ENCODE assay signal across 8 cellular contexts in genomic region chr14:73850940-73851339, GRCh38. TPM values are rescaled to one million over a fixed set of nuclear protein-coding genes. Genes with fewer than 3 reads are reported as not detected.
DNase-seq lines count a peak whose midpoint lies in the region; ATAC-seq and TF ChIP-seq lines count a peak whose summit lies in the region.

No MANE protein-coding gene starts in this region.

- peaks cover 1% of the 10 kb centered on the region for H3K36me3 Mint-ChIP-seq in T-helper 1 cell treated with Interleukin-12 subunit alpha and Interleukin-12 subunit beta and Interleukin-4 antibody, amounts not matched to agents 30 μg/mL and 1 μg/mL, for 36 hours (ENCODE audit: low read depth)

- H3K9me3 ChIP-seq in psoas muscle: no peaks in the 10 kb centered on the region

- H3K4me3 Mint-ChIP-seq in T-helper 1 cell treated with Interleukin-12 subunit alpha and Interleukin-12 subunit beta and Interleukin-4 antibody, amounts not matched to agents 30 μg/mL and 1 μg/mL, for 36 hours: peak overlapping the region; percentile 89

- intact Hi-C loops in psoas muscle (cut with DNase I): no loop called here

- TF ChIP-seq CTCF in fibroblast of villous mesenchyme (IDR thresholded peaks at IDR 0.05; ENCODE audit: insufficient read depth, low read depth, low read length) (no peak), psoas muscle (IDR thresholded peaks at IDR 0.05) (no peak)

- no peaks in the 10 kb centered on the region for H3K4me1 ChIP-seq in psoas muscle

- peaks cover 13% of the 10 kb centered on the region for H3K4me1 Mint-ChIP-seq in T-helper 1 cell treated with Interleukin-12 subunit alpha and Interleukin-12 subunit beta and Interleukin-4 antibody, amounts not matched to agents 30 μg/mL and 1 μg/mL, for 36 hours (ENCODE audit: low read depth)

- no peak for DNase-seq in T-helper 1 cell
- DNase-seq in SW480 (ENCODE audit: low spot score): peak; percentile 54
- peak; percentile 28 for DNase-seq in fibroblast of villous mesenchyme (ENCODE audit: low read depth)
- DNase-seq in psoas muscle: no peak
- no peak for DNase-seq in ecto neural progenitor cell (ENCODE audit: low spot score)
- no peak for DNase-seq in KBM-7
- no peak for DNase-seq in NCI-H2029 (lab: John Stamatoyannopoulos, UW)

- peak in 2 of 4 donors; percentile 9 to 10 for ATAC-seq in psoas muscle

- in situ Hi-C loops in KBM-7 (cut with MboI; ENCODE audit: low pct_unique_long_range_greater_than_20kb, low sequenced_read_pairs): no loop called here

- H3K36me3 ChIP-seq in psoas muscle (ENCODE audit: insufficient read depth in 1 of 2, low read depth in 1 of 2): no peaks in the 10 kb centered on the region

- H3K4me3 ChIP-seq in fibroblast of villous mesenchyme (ENCODE audit: low read depth, low read length) (peak overlapping the region; percentile 68), psoas muscle (peak overlapping the region; percentile 84)

- peak overlapping the region; percentile 97 for H3K27ac ChIP-seq in psoas muscle

- no peaks in the 10 kb centered on the region for H3K27me3 ChIP-seq in psoas muscle (ENCODE audit: insufficient read depth in 3 of 3, low read length in 2 of 3)

- peak overlapping the region; percentile 17 for H3K27ac Mint-ChIP-seq in T-helper 1 cell treated with Interleukin-12 subunit alpha and Interleukin-12 subunit beta and Interleukin-4 antibody, amounts not matched to agents 30 μg/mL and 1 μg/mL, for 36 hours

- 32 to 34% (median 34%) methylated on average over 3 of the region's 3 CpGs for WGBS in psoas muscle, 3 donors

- peaks cover 5% of the 10 kb centered on the region for H3K27me3 Mint-ChIP-seq in T-helper 1 cell treated with Interleukin-12 subunit alpha and Interleukin-12 subunit beta and Interleukin-4 antibody, amounts not matched to agents 30 μg/mL and 1 μg/mL, for 36 hours (ENCODE audit: low read depth)

- peaks cover 4% of the 10 kb centered on the region for H3K9me3 Mint-ChIP-seq in T-helper 1 cell treated with Interleukin-12 subunit alpha and Interleukin-12 subunit beta and Interleukin-4 antibody, amounts not matched to agents 30 μg/mL and 1 μg/mL, for 36 hours

RNA-seq across cellular contexts. Expression of gene PTGR2, which starts 0.7 kb away (rescaled TPM):
- total RNA-seq in fibroblast of villous mesenchyme: 4.8 and 5.6 TPM in 2 replicates
- 10 to 100 TPM; 12.3 to 23.8 (median 20.4) TPM for total RNA-seq in psoas muscle
- 10 to 100 TPM in 2 of 3 donors, 1 to 10 TPM in 1; 7.9 to 11.5 (median 11.2) TPM for polyA plus RNA-seq in psoas muscle

RNA-seq across cellular contexts. Expression of gene ZNF410, which starts 35.7 kb away (rescaled TPM):
- 80.5 and 102 TPM in 2 replicates for total RNA-seq in fibroblast of villous mesenchyme
- 10 to 100 TPM; 13.1 to 22.7 (median 21.1) TPM for total RNA-seq in psoas muscle
- polyA plus RNA-seq in psoas muscle: 10 to 100 TPM; 16.0 to 40.6 (median 26.9) TPM

Comparison
In these comparisons a context has a peak if more than half of its experiments do, and no peak if none do; other contexts are left out.
1. DNase-seq: peak in SW480 (single experiment) and fibroblast of villous mesenchyme (single experiment); none in T-helper 1 cell (0 of 5), psoas muscle (0 of 2), ecto neural progenitor cell (single experiment), KBM-7 (single experiment) and NCI-H2029 (single experiment).